Comparison of ENCODE assay signal across 12 cellular contexts in genomic region chr16:10992112-10992511, GRCh38. TPM values are rescaled to one million over a fixed set of nuclear protein-coding genes. Genes with fewer than 3 reads are reported as not detected.
A peak's percentile ranks its signal among the peaks of the same experiment; 100 is the strongest.
DNase-seq lines count a peak whose midpoint lies in the region; ATAC-seq, FAIRE-seq and TF ChIP-seq lines count a peak whose summit lies in the region.
"Had no signal": no experiment of that assay in that cellular context is flagged by ENCODE, and none has a peak within 500 bp of the region (broad histone marks: within the 10 kb centered on the region; RNA-seq: fewer than 3 reads in every experiment).

No MANE protein-coding gene starts in this region.

- no peak for FAIRE-seq in keratinocyte (lab: Jason Lieb, UNC)
- FAIRE-seq: GM12891 had no signal

- no peak overlapping the region for H3K4me3 ChIP-seq in AG04450 (ENCODE audit: low read depth, low read length)
- no peak overlapping the region for H3K4me3 ChIP-seq in keratinocyte (ENCODE audit: control insufficient read depth in 2 of 3, extremely low read depth in 1 of 3, insufficient read depth in 2 of 3, low read depth in 1 of 3, low read length in 3 of 3)
- no peak overlapping the region for H3K4me3 ChIP-seq in prostate gland
- H3K4me3 ChIP-seq: heart left ventricle had no signal

- no peak overlapping the region for H2AFZ ChIP-seq in keratinocyte (ENCODE audit: control insufficient read depth, low read length)

- H3K27ac ChIP-seq in AG04450 (ENCODE audit: low read depth, low read length), result peak overlapping the region; percentile 98
- H3K27ac ChIP-seq in keratinocyte (ENCODE audit: control insufficient read depth, insufficient read depth, low read length), result peak overlapping the region; percentile 65
- H3K27ac ChIP-seq in prostate gland, result no peak overlapping the region
- H3K27ac ChIP-seq: heart left ventricle had no signal

- peaks cover 40% of the 10 kb centered on the region for H3K4me1 ChIP-seq in keratinocyte (ENCODE audit: control insufficient read depth, extremely low read depth, insufficient read depth, low read length)
- no peaks in the 10 kb centered on the region for H3K4me1 ChIP-seq in prostate gland (replicated peaks)

- H3K27ac Mint-ChIP-seq in HFFc6 (peak overlapping the region; percentile 89), WTC11 (no peak overlapping the region)
- H3K27ac Mint-ChIP-seq: memory B cell had no signal

- no peaks in the 10 kb centered on the region for H3K79me2 ChIP-seq in keratinocyte (ENCODE audit: control insufficient read depth, insufficient read depth, low read length)

- H3K36me3 Mint-ChIP-seq in HFFc6 (ENCODE audit: low read depth) (peaks cover 26% of the 10 kb centered on the region), WTC11 (peaks cover 8% of the 10 kb centered on the region)

- peaks cover 42% of the 10 kb centered on the region for H3K4me1 Mint-ChIP-seq in HFFc6 (ENCODE audit: low read depth)
- H3K4me1 Mint-ChIP-seq in WTC11, result peaks cover 5% of the 10 kb centered on the region; the same call in 1 of the 2 replicates

- CTCF ChIA-PET in AG04450 (lab: Charles Lee), result interaction anchor here (0.6 to 0.8 kb wide), 2 partner anchors 10 to 29 kb away, joined by 3 read pairs; no protein-coding TSS in a partner anchor
- CTCF ChIA-PET in WTC11 (lab: Charles Lee), result interaction anchor here (1.2 kb wide), 1 partner anchor 379 kb away, joined by 4 read pairs; no protein-coding TSS in a partner anchor

- H3K27me3 Mint-ChIP-seq in HFFc6 (ENCODE audit: insufficient read depth) (peaks cover 2% of the 10 kb centered on the region), WTC11 (ENCODE audit: low read depth) (no peaks in the 10 kb centered on the region)
- H3K27me3 Mint-ChIP-seq: memory B cell had no signal

- intact Hi-C loops in prostate gland (cut with DNase I), result no loop called here

- H4K20me1 ChIP-seq in keratinocyte (ENCODE audit: control insufficient read depth, extremely low read depth, insufficient read depth, low read length), result no peaks in the 10 kb centered on the region

- H3K36me3 ChIP-seq in keratinocyte (ENCODE audit: control insufficient read depth in 2 of 2, extremely low read depth in 1 of 2, insufficient read depth in 2 of 2, low read length in 2 of 2) (peaks cover 11 to 21% of the 10 kb centered on the region in 2 experiments), prostate gland (no peaks in the 10 kb centered on the region)

- dilution Hi-C loops in keratinocyte (cut with MboI; ENCODE audit: extremely low pct_ligation_motif_present, low sequenced_read_pairs), result no loop called here

- no peaks in the 10 kb centered on the region for H3K9me1 ChIP-seq in keratinocyte (ENCODE audit: control insufficient read depth, extremely low read depth, insufficient read depth, low read length)

- H3K27me3 ChIP-seq in AG04450 (ENCODE audit: control insufficient read depth, insufficient read depth, low read length), result no peaks in the 10 kb centered on the region
- no peaks in the 10 kb centered on the region for H3K27me3 ChIP-seq in keratinocyte (ENCODE audit: control insufficient read depth, extremely low read depth, insufficient read depth, low read length)
- H3K27me3 ChIP-seq in prostate gland (replicated peaks; ENCODE audit: insufficient read depth), result no peaks in the 10 kb centered on the region
- H3K27me3 ChIP-seq: heart left ventricle had no signal

- no peak for TF ChIP-seq POLR2A in prostate gland (IDR thresholded peaks at IDR 0.05)

- 84% methylated on average over 4 of the region's 4 CpGs for WGBS in prostate gland

- H3K9me3 Mint-ChIP-seq in HFFc6, result no peaks in the 10 kb centered on the region
- peaks cover 4% of the 10 kb centered on the region; the same call in 1 of the 2 replicates for H3K9me3 Mint-ChIP-seq in WTC11
- H3K9me3 Mint-ChIP-seq: memory B cell had no signal

- no peak for TF ChIP-seq CTCF in AG04450 (IDR thresholded peaks at IDR 0.05; ENCODE audit: low read depth, low read length)
- no peak for TF ChIP-seq CTCF in HFFc6 (IDR thresholded peaks at IDR 0.05)
- no peak for TF ChIP-seq CTCF in keratinocyte (optimal IDR thresholded peaks at IDR 0.05 in 1 of 3, IDR thresholded peaks at IDR 0.05 in 1 of 3, conservative IDR thresholded peaks at IDR 0.05 in 1 of 3; ENCODE audit: extremely low read depth in 1 of 3, insufficient read depth in 2 of 3, low read length in 3 of 3)
- TF ChIP-seq CTCF in WTC11 (IDR thresholded peaks at IDR 0.05), result no peak
- TF ChIP-seq CTCF in prostate gland (IDR thresholded peaks at IDR 0.05), result no peak

- peak overlapping the region; percentile 46 for H3K4me2 ChIP-seq in keratinocyte (ENCODE audit: control insufficient read depth, extremely low read depth, insufficient read depth, low read depth, low read length)

- peak overlapping the region; percentile 6 for H3K9ac ChIP-seq in keratinocyte (ENCODE audit: control insufficient read depth, extremely low read depth, insufficient read depth, low read length)

- no peaks in the 10 kb centered on the region for H3K9me3 ChIP-seq in AG04450 (ENCODE audit: control insufficient read depth, insufficient read depth, low read length)
- H3K9me3 ChIP-seq in keratinocyte (ENCODE audit: control insufficient read depth, low read depth, low read length), result no peaks in the 10 kb centered on the region
- no peaks in the 10 kb centered on the region for H3K9me3 ChIP-seq in prostate gland
- H3K9me3 ChIP-seq: heart left ventricle had no signal

- H3K4me3 Mint-ChIP-seq in HFFc6 (peak overlapping the region; percentile 70), WTC11 (no peak overlapping the region)
- H3K4me3 Mint-ChIP-seq: memory B cell had no signal

- DNase-seq in AG04450 (ENCODE audit: low read depth, low spot score), result peak; percentile 87
- DNase-seq in HFFc6, result peak; percentile 72
- peak; percentile 60 for DNase-seq in astrocyte of the hippocampus (ENCODE audit: low read depth, low spot score)
- no peak for DNase-seq in keratinocyte (ENCODE audit: low read depth, low spot score)
- no peak for DNase-seq in WTC11 (ENCODE audit: low spot score)
- DNase-seq in cerebellar nuclear complex (lab: John Stamatoyannopoulos, UW), result no peak
- DNase-seq in prostate gland (ENCODE audit: low spot score), result no peak
- DNase-seq: caudate nucleus, heart left ventricle had no signal

- POLR2A ChIA-PET in AG04450 (lab: Yijun Ruan, JAX) (interaction anchor here (2.2 kb wide), 1 partner anchor 113 kb away, joined by 5 read pairs; no protein-coding TSS in a partner anchor), WTC11 (lab: Charles Lee) (no interaction called here)

- ATAC-seq in WTC11 (no peak), HG03135 (IDR thresholded peaks at IDR 0.05; ENCODE audit: unreplicated experiment) (no peak)

TF ChIP-seq in WTC11, 78 proteins besides CTCF, POLR2A, EP300 and RAD21:
- no peak for TF ChIP-seq ESRRA (CRISPR knock-in tag; IDR thresholded peaks at IDR 0.05; ENCODE audit: borderline replicate concordance)
- TF ChIP-seq SOX15 (CRISPR knock-in tag; IDR thresholded peaks at IDR 0.05), result no peak

RNA-seq across cellular contexts. Expression of gene CLEC16A, which starts 47.7 kb away (rescaled TPM):
- polyA plus RNA-seq in AG04450 (2011; rRNA removed), result 11.9 and 13.7 TPM in 2 replicates
- 43.9 and 49.8 TPM in 2 replicates for polyA minus RNA-seq in AG04450 (2011; rRNA and poly(A)+ RNA removed)
- total RNA-seq in HFFc6 (2021; fragmentation: NEBNext Ultra II Directional; extraction: Animal tissue kit (Norgen Biotek cat#: 25700)), result 10 to 100 TPM; 19.4 to 23.2 (median 21.2) TPM
- 8.5 to 14.6 TPM (median 9.5 TPM) in 3 replicates for polyA plus RNA-seq in keratinocyte
- 21.1 TPM for polyA plus RNA-seq in keratinocyte (2011; ENCODE audit: low read depth)
- 12.1 and 13.6 TPM in 2 replicates for polyA plus RNA-seq in keratinocyte (2011; cell fraction: cytosol; rRNA removed)
- 24.2 and 28.2 TPM in 2 replicates for polyA plus RNA-seq in keratinocyte (2011; cell fraction: nucleus; rRNA removed)
- 12.7 and 15.2 TPM in 2 replicates for polyA plus RNA-seq in keratinocyte (2012; ENCODE audit: low replicate concordance)
- 25.7 to 41.6 TPM (median 40.4 TPM) in 3 replicates for polyA minus RNA-seq in keratinocyte
- 27.4 TPM for polyA minus RNA-seq in keratinocyte (2011; cell fraction: cytosol; rRNA and poly(A)+ RNA removed)
- polyA minus RNA-seq in keratinocyte (2011; cell fraction: nucleus; rRNA and poly(A)+ RNA removed), result 20.9 and 35.0 TPM in 2 replicates
- total RNA-seq in WTC11 (2021), result 14.4 to 16.0 TPM (median 15.4 TPM) in 3 replicates
- 10 to 100 TPM; 26.1 to 52.2 TPM for total RNA-seq in prostate gland

RNA-seq across cellular contexts. Expression of gene DEXI, which starts 49.8 kb away (rescaled TPM):
- polyA plus RNA-seq in AG04450 (2011; rRNA removed) (37.3 and 49.3 TPM in 2 replicates), keratinocyte (25.9 to 51.8 TPM (median 32.5 TPM) in 3 replicates)
- polyA minus RNA-seq in AG04450 (2011; rRNA and poly(A)+ RNA removed), result 30.8 and 35.0 TPM in 2 replicates
- 10 to 100 TPM; 39.3 to 49.2 (median 44.3) TPM for total RNA-seq in HFFc6 (2021; fragmentation: NEBNext Ultra II Directional; extraction: Animal tissue kit (Norgen Biotek cat#: 25700))
- 6.2 TPM for polyA plus RNA-seq in keratinocyte (2011; ENCODE audit: low read depth)
- polyA plus RNA-seq in keratinocyte (2011; cell fraction: cytosol; rRNA removed), result 57.6 and 76.6 TPM in 2 replicates
- 33.9 and 44.4 TPM in 2 replicates for polyA plus RNA-seq in keratinocyte (2011; cell fraction: nucleus; rRNA removed)
- 27.1 and 40.9 TPM in 2 replicates for polyA plus RNA-seq in keratinocyte (2012; ENCODE audit: low replicate concordance)
- 37.2 to 80.4 TPM (median 58.4 TPM) in 3 replicates for polyA minus RNA-seq in keratinocyte
- polyA minus RNA-seq in keratinocyte (2011; cell fraction: cytosol; rRNA and poly(A)+ RNA removed), result 73.3 TPM
- 12.8 and 14.9 TPM in 2 replicates for polyA minus RNA-seq in keratinocyte (2011; cell fraction: nucleus; rRNA and poly(A)+ RNA removed)
- total RNA-seq in WTC11 (2021) (33.7 to 42.1 TPM (median 37.7 TPM) in 3 replicates), prostate gland (10 to 100 TPM; 95.5 to 96.9 TPM)

Comparison
In these comparisons a context has a peak if more than half of its experiments do, and no peak if none do; other contexts are left out.
1. DNase-seq: peak in AG04450 (single experiment), HFFc6 (single experiment) and astrocyte of the hippocampus (single experiment); none in keratinocyte (single experiment), WTC11 (single experiment), cerebellar nuclear complex (0 of 2) and prostate gland (single experiment).
2. H3K27ac ChIP-seq: peak in AG04450 (single experiment) and keratinocyte (single experiment); none in prostate gland (0 of 2).